Comparison of ENCODE assay signal across 5 cellular contexts in the genomic region with DNA sequence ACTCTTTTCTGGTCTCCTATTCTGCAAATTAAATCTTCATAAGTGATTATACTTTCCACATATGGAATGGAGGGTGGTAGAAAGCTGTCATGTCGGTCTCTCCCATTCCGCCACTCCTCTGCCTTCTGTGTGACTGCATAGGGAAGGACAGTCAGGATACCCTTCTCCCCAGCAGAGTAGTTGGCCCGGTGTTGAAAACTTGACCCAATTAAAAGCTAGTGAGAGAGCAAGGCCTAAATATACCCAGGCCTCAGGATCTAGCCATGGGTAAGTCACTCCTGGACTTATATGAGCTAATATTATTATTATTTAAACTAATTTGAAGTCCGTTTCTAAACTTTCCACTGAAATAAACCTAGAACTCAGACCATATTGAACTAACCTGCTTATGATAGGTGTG.
"Had no signal": no experiment of that assay in that cellular context is flagged by ENCODE, and none has a peak within 500 bp of the region (broad histone marks: within the 10 kb centered on the region; RNA-seq: fewer than 3 reads in every experiment).

No MANE protein-coding gene starts in this region.

- H3K4me3 Mint-ChIP-seq: IgD-negative memory B cell had no signal

- H3K27ac ChIP-seq: HL-60 had no signal

- ATAC-seq: HepG2, K562 had no signal

- H3K4me3 ChIP-seq: K562 had no signal

- H3K4me1 Mint-ChIP-seq: IgD-negative memory B cell had no signal

- DNase-seq: IMR-90 had no signal
